In genomic region chr1:70767377-70767776, GRCh38 we compare ENCODE assay signal across 1 cellular context.
A peak's percentile ranks its signal among the peaks of the same experiment; 100 is the strongest.
TF ChIP-seq lines count a peak whose summit lies in the region.

No MANE protein-coding gene starts in this region.

TF ChIP-seq in SK-N-SH, 30 proteins besides CTCF, POLR2A, EP300 and RAD21 (continued from another document):
- TF ChIP-seq NFIC (IDR thresholded peaks at IDR 0.05; ENCODE audit: borderline replicate concordance): peak; percentile 69; the same call in 1 of the 2 replicates
- TF ChIP-seq MEF2A (IDR thresholded peaks at IDR 0.05; ENCODE audit: borderline replicate concordance, low read depth): peak; percentile 88
